Comparison of ENCODE assay signal across 9 cellular contexts in the genomic region with DNA sequence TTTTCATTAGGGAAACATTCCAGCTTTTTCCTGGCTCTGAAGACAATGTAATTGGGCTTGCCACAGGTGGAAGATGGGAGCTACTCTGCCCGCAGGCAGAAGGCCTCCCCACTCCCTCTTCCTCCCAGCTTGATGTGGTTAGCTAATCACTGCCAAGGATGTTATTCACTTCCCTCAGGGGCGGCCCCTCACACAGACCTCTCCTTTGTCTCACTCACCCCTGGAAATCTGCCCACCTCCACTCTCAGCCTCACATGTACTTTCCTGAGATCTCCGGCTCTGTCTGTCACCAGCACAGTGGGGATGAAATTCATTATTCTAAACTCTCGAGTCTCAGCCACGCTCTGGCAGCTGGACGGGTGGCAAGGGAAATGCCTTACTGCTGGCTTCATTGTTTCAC.
A peak's percentile ranks its signal among the peaks of the same experiment; 100 is the strongest.
DNase-seq lines count a peak whose midpoint lies in the region; ATAC-seq and TF ChIP-seq lines count a peak whose summit lies in the region.
"Had no signal": no experiment of that assay in that cellular context is flagged by ENCODE, and none has a peak within 500 bp of the region (broad histone marks: within the 10 kb centered on the region; RNA-seq: fewer than 3 reads in every experiment).

No MANE protein-coding gene starts in this region.

- intact Hi-C loops in vagina (cut with DNase I): no loop called here

- H3K27me3 ChIP-seq in vagina: no peaks in the 10 kb centered on the region

- DNase-seq in stimulated activated CD4-positive, alpha-beta T cell treated with anti-CD3 and anti-CD28 coated beads, Interleukin-1b, Interleukin-23, amount 100 ng/mL, for 48 hours: peak; percentile 8
- DNase-seq in stimulated activated CD4-positive, alpha-beta T cell treated with anti-CD3 and anti-CD28 coated beads, Interleukin-4, amount 100 ng/mL, for 4 hours: no peak
- DNase-seq in T1000 (lab: John Stamatoyannopoulos, UW): peak; percentile 75
- DNase-seq in foreskin fibroblast: peak; percentile 96 to 97
- peak; percentile 69 to 92 for DNase-seq in vagina (ENCODE audit: extremely low spot score in 2 of 2)
- DNase-seq in T-helper 9 cell: no peak
- no peak for DNase-seq in iPS-NIHi7 (ENCODE audit: extremely low spot score)
- DNase-seq: activated naive CD8-positive, alpha-beta T cell treated with anti-CD3 and anti-CD28 coated beads, Interleukin-2, amount 10 ng/mL, durations not matched to agents 7 days and 5 days had no signal

- no peak for ATAC-seq in HG03025 (IDR thresholded peaks at IDR 0.05; ENCODE audit: low FRiP score, unreplicated experiment)

- TF ChIP-seq CTCF in foreskin fibroblast (IDR thresholded peaks at IDR 0.05; ENCODE audit: low read depth, low read length) (no peak), vagina (IDR thresholded peaks at IDR 0.05) (no peak)

- no peak overlapping the region for H3K27ac ChIP-seq in vagina

- H3K36me3 ChIP-seq in vagina: no peaks in the 10 kb centered on the region

- H3K4me3 ChIP-seq in foreskin fibroblast (ENCODE audit: low read depth in 1 of 2, low read length in 2 of 2): no peak overlapping the region
- no peak overlapping the region for H3K4me3 ChIP-seq in vagina

- H3K4me1 ChIP-seq in vagina: peaks cover 16% of the 10 kb centered on the region

- H3K9me3 ChIP-seq in vagina: no peaks in the 10 kb centered on the region

- no peak for TF ChIP-seq POLR2A in vagina (IDR thresholded peaks at IDR 0.05)

Comparison
In these comparisons a context has a peak if more than half of its experiments do, and no peak if none do; other contexts are left out.
1. DNase-seq: peak in stimulated activated CD4-positive, alpha-beta T cell treated with anti-CD3 and anti-CD28 coated beads, Interleukin-1b, Interleukin-23, amount 100 ng/mL, for 48 hours (single experiment), T1000 (single experiment), foreskin fibroblast (2 of 2) and vagina (2 of 2); none in stimulated activated CD4-positive, alpha-beta T cell treated with anti-CD3 and anti-CD28 coated beads, Interleukin-4, amount 100 ng/mL, for 4 hours (0 of 2), T-helper 9 cell (single experiment) and iPS-NIHi7 (single experiment).